ENCODE assay signal across 8 cellular contexts in the genomic region with DNA sequence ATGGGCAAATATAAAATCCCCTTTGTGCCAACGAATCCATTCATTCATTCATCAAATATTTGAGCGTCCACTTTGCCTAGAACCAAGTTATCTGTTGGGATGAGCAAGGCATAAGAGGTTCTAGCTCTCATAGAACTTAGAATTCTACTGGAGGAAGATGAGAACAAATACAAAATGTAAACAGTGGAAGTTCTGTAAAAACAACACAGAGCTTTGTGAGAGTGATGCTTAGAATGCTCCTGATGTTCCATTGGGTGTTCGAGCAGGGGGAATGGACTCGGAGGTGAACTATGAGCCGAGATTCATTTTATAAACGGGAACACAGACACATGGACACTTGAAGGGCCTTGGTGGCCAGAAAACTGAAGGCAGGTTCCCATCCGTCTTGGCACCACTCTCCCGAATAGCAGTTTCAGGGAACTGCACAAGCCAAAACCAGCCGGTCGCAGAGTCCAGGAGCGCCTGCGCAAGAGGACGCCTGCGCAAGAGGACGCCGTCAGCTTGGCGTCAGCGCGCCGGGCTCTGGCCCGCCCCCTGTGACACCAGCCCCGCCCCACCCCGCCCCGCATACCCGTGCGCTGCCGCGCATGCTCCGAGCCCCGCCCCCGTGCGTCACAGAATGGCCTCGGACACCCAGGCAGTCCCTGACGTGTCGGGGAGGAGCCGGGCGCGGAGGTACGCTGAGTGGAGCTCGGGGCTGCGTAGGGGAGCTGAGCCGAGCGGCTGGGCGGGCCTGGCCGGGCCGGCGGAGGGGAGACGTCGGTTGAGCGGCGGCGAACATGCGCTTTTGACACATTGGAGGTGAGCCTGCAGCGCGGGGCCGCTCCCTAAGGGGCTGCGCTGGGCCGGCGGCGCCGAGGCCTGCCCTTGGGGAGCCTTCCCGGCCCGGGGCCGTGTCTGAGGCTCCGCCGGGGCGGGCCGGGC. TPM values are rescaled to one million over a fixed set of nuclear protein-coding genes. Genes with fewer than 3 reads are reported as not detected.
DNase-seq lines count a peak whose midpoint lies in the region; ATAC-seq, FAIRE-seq and TF ChIP-seq lines count a peak whose summit lies in the region.

A gene with protein sequence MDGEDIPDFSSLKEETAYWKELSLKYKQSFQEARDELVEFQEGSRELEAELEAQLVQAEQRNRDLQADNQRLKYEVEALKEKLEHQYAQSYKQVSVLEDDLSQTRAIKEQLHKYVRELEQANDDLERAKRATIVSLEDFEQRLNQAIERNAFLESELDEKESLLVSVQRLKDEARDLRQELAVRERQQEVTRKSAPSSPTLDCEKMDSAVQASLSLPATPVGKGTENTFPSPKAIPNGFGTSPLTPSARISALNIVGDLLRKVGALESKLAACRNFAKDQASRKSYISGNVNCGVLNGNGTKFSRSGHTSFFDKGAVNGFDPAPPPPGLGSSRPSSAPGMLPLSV (plus strand): TSS at position 640 of the 924 bp plus-strand sequence. CDS start 8,388 bp downstream, outside the sequence.

- no peaks in the 10 kb centered on the region for H3K27me3 Mint-ChIP-seq in activated T-cell treated with anti-CD3 and anti-CD28 coated beads, Interleukin-2, amount 50 U/mL, for 72 hours (ENCODE audit: low read depth)

- peaks cover 26% of the 10 kb centered on the region; the same call in 1 of the 2 replicates for H3F3A ChIP-seq in GM23248 (ENCODE audit: insufficient read depth)

- H3K27ac ChIP-seq in DND-41 (ENCODE audit: low read length): peak within 1 kb of the TSS; percentile 91
- peak within 1 kb of the TSS; percentile 99 for H3K27ac ChIP-seq in GM23248
- peak within 1 kb of the TSS; percentile 67 for H3K27ac ChIP-seq in Karpas-422 (ENCODE audit: low read length)
- H3K27ac ChIP-seq in esophagus muscularis mucosa (replicated peaks in 1 of 4): peak within 1 kb of the TSS; percentile 100
- H3K27ac ChIP-seq in muscle layer of duodenum (ENCODE audit: low read length): peak within 1 kb of the TSS; percentile 98

- no peak for TF ChIP-seq CTCF in DND-41 (IDR thresholded peaks at IDR 0.05; ENCODE audit: borderline replicate concordance, extremely low read depth, low read length, poor library complexity, severe bottlenecking)
- no peak for TF ChIP-seq CTCF in esophagus muscularis mucosa (IDR thresholded peaks at IDR 0.05)

- peak within 1 kb of the TSS; percentile 95 for H3K4me3 Mint-ChIP-seq in activated T-cell treated with anti-CD3 and anti-CD28 coated beads, Interleukin-2, amount 50 U/mL, for 72 hours

- peak; percentile 98 for DNase-seq in DND-41
- peak; percentile 99 for DNase-seq in GM23248
- peak; percentile 99 for DNase-seq in Karpas-422
- peak; percentile 88 for DNase-seq in RCC 7860 (ENCODE audit: low spot score)
- peak; percentile 99 to 100 for DNase-seq in activated T-cell treated with anti-CD3 and anti-CD28 coated beads, Interleukin-2, amount 50 U/mL, for 72 hours
- DNase-seq in esophagus muscularis mucosa (ENCODE audit: extremely low spot score): peak; percentile 99
- DNase-seq in stimulated activated CD8-positive, alpha-beta memory T cell treated with anti-CD3 and anti-CD28 coated beads, Interleukin-7, amount 100 ng/mL, for 24 hours (ENCODE audit: low read depth): peak; percentile 99

- H3K9me3 Mint-ChIP-seq in activated T-cell treated with anti-CD3 and anti-CD28 coated beads, Interleukin-2, amount 50 U/mL, for 72 hours: no peaks in the 10 kb centered on the region

- peaks cover 47% of the 10 kb centered on the region for H3K79me2 ChIP-seq in DND-41 (ENCODE audit: insufficient read depth, low read length)
- H3K79me2 ChIP-seq in GM23248 (ENCODE audit: insufficient read depth): peaks cover 46% of the 10 kb centered on the region
- peaks cover 46% of the 10 kb centered on the region for H3K79me2 ChIP-seq in Karpas-422 (ENCODE audit: low read length)

- peaks cover 13% of the 10 kb centered on the region; the same call in 1 of the 2 replicates for H4K20me1 ChIP-seq in DND-41 (ENCODE audit: insufficient read depth, low read length)
- peaks cover 13% of the 10 kb centered on the region; the same call in 1 of the 2 replicates for H4K20me1 ChIP-seq in GM23248 (ENCODE audit: insufficient read depth)
- no peaks in the 10 kb centered on the region; the same call in 1 of the 2 replicates for H4K20me1 ChIP-seq in Karpas-422 (ENCODE audit: insufficient read depth, low read depth, low read length)

- TF ChIP-seq EP300 in esophagus muscularis mucosa (IDR thresholded peaks at IDR 0.05): no peak

- H3K9ac ChIP-seq in DND-41 (ENCODE audit: low read depth, low read length) (peak within 1 kb of the TSS; percentile 84), GM23248 (peak within 1 kb of the TSS; percentile 100), Karpas-422 (ENCODE audit: low read length) (peak within 1 kb of the TSS; percentile 99)

- TF ChIP-seq POLR2A in esophagus muscularis mucosa (IDR thresholded peaks at IDR 0.05; ENCODE audit: low read depth): peak; percentile 98

- in situ Hi-C loops in GM23248 (cut with MboI): no loop called here

- H3K36me3 ChIP-seq in DND-41 (ENCODE audit: insufficient read depth, low read length) (peaks cover 11% of the 10 kb centered on the region; the same call in 1 of the 2 replicates), GM23248 (ENCODE audit: low read depth) (peaks cover 11% of the 10 kb centered on the region), Karpas-422 (ENCODE audit: insufficient read depth, low read length) (peaks cover 5% of the 10 kb centered on the region; the same call in 1 of the 2 replicates), esophagus muscularis mucosa (peaks cover 0 to 19% (median 9%) of the 10 kb centered on the region in 4 donors), muscle layer of duodenum (ENCODE audit: control insufficient read depth in 1 of 2, insufficient read depth in 2 of 2, low read length in 2 of 2) (peaks cover 0 to 6% of the 10 kb centered on the region in 2 donors)

- no peak for FAIRE-seq in RCC 7860 (lab: Jason Lieb, UNC)

- H3K36me3 Mint-ChIP-seq in activated T-cell treated with anti-CD3 and anti-CD28 coated beads, Interleukin-2, amount 50 U/mL, for 72 hours (ENCODE audit: insufficient read depth in 2 of 2): peaks cover 2 to 4% of the 10 kb centered on the region in 2 donors

- intact Hi-C loops in esophagus muscularis mucosa (cut with DNase I): no loop called here

- ATAC-seq in DND-41 (ENCODE audit: insufficient read depth, low read depth): peak; percentile 96
- ATAC-seq in activated T-cell treated with anti-CD3 and anti-CD28 coated beads, Interleukin-2, amount 50 U/mL, for 72 hours (replicated peaks in 1 of 2): peak; percentile 98

- H3K27me3 ChIP-seq in DND-41 (ENCODE audit: insufficient read depth, low read length, poor library complexity) (no peaks in the 10 kb centered on the region), GM23248 (replicated peaks; ENCODE audit: insufficient read depth) (no peaks in the 10 kb centered on the region), Karpas-422 (ENCODE audit: low read length) (no peaks in the 10 kb centered on the region), esophagus muscularis mucosa (no peaks in the 10 kb centered on the region), muscle layer of duodenum (ENCODE audit: low read depth, low read length) (no peaks in the 10 kb centered on the region)

- peak within 1 kb of the TSS; percentile 85 to 95 for H3K4me3 ChIP-seq in DND-41 (ENCODE audit: low read depth in 1 of 2, low read length in 2 of 2)
- H3K4me3 ChIP-seq in GM23248: peak within 1 kb of the TSS; percentile 97
- peak within 1 kb of the TSS; percentile 86 for H3K4me3 ChIP-seq in Karpas-422 (ENCODE audit: low read length)
- peak within 1 kb of the TSS; percentile 86 to 98 (median 96) for H3K4me3 ChIP-seq in esophagus muscularis mucosa
- peak within 1 kb of the TSS; percentile 83 to 91 for H3K4me3 ChIP-seq in muscle layer of duodenum (ENCODE audit: low read depth in 1 of 2, low read length in 2 of 2)

- H3K9me2 ChIP-seq in GM23248 (ENCODE audit: insufficient read depth) (no peaks in the 10 kb centered on the region), Karpas-422 (replicated peaks; ENCODE audit: insufficient read depth, low read length) (no peaks in the 10 kb centered on the region)

- H3K9me3 ChIP-seq in DND-41 (ENCODE audit: insufficient read depth, low read length, severe bottlenecking) (no peaks in the 10 kb centered on the region), GM23248 (ENCODE audit: low read depth) (no peaks in the 10 kb centered on the region), Karpas-422 (ENCODE audit: low read length) (no peaks in the 10 kb centered on the region), esophagus muscularis mucosa (no peaks in the 10 kb centered on the region), muscle layer of duodenum (ENCODE audit: control insufficient read depth in 1 of 2, low read length in 2 of 2) (no peaks in the 10 kb centered on the region)

- peaks cover 38% of the 10 kb centered on the region for H3K4me1 Mint-ChIP-seq in activated T-cell treated with anti-CD3 and anti-CD28 coated beads, Interleukin-2, amount 50 U/mL, for 72 hours (ENCODE audit: low read depth)

- 4 to 6% methylated on average over 36 to 47 of the region's 68 CpGs for WGBS in GM23248 (ENCODE audit: low coverage in 1 of 2, low lambda C conversion rate in 2 of 2, missing lambda C conversion rate in 2 of 2), 2 experiments
- 12% methylated on average over 10 of the region's 68 CpGs for WGBS in esophagus muscularis mucosa

- peak within 1 kb of the TSS; percentile 92 for H3K27ac Mint-ChIP-seq in activated T-cell treated with anti-CD3 and anti-CD28 coated beads, Interleukin-2, amount 50 U/mL, for 72 hours

- H3K4me2 ChIP-seq in DND-41 (ENCODE audit: insufficient read depth, low read length) (peak within 1 kb of the TSS; percentile 99), GM23248 (ENCODE audit: unreplicated experiment) (peak within 1 kb of the TSS; percentile 100), Karpas-422 (ENCODE audit: low read depth, low read length, poor library complexity, severe bottlenecking) (peak within 1 kb of the TSS; percentile 94)

- H2AFZ ChIP-seq in DND-41 (ENCODE audit: low read depth, low read length) (peak within 1 kb of the TSS; percentile 100), GM23248 (peak within 1 kb of the TSS; percentile 94), Karpas-422 (ENCODE audit: low read length) (peak within 1 kb of the TSS; percentile 73)

- H3K4me1 ChIP-seq in DND-41 (ENCODE audit: insufficient read depth, low read length): peaks cover 22% of the 10 kb centered on the region
- peaks cover 29% of the 10 kb centered on the region for H3K4me1 ChIP-seq in GM23248 (ENCODE audit: insufficient read depth)
- peaks cover 11% of the 10 kb centered on the region for H3K4me1 ChIP-seq in Karpas-422 (ENCODE audit: low read length)
- peaks cover 29 to 45% (median 37%) of the 10 kb centered on the region in 4 donors for H3K4me1 ChIP-seq in esophagus muscularis mucosa
- H3K4me1 ChIP-seq in muscle layer of duodenum (ENCODE audit: control insufficient read depth in 1 of 2, insufficient read depth in 2 of 2, low read length in 2 of 2): peaks cover 0 to 9% of the 10 kb centered on the region in 2 donors

RNA-seq across cellular contexts. Expression of the gene that starts here (rescaled TPM):
- total RNA-seq in GM23248 (2014; rRNA removed; shearing (Covaris generic)): 74.9 and 76.4 TPM in 2 replicates
- 105 and 111 TPM in 2 replicates for polyA plus RNA-seq in GM23248 (2016; fragmentation: Nextera tagmentation; extraction: Ambion mirVana)
- total RNA-seq in Karpas-422 (2014; rRNA removed; shearing (Covaris generic); ENCODE audit: low replicate concordance): 26.0 and 48.6 TPM in 2 replicates
- 10 to 100 TPM; 65.1 to 74.2 TPM for total RNA-seq in activated T-cell treated with anti-CD3 and anti-CD28 coated beads, Interleukin-2, amount 50 U/mL, for 72 hours
- 10 to 100 TPM; 48.2 to 80.8 (median 55.5) TPM for total RNA-seq in esophagus muscularis mucosa

Comparison
In these comparisons a context has a peak if more than half of its experiments do, and no peak if none do; other contexts are left out.
1. Peak in every context shown above with its lines: DNase-seq, ATAC-seq, H3K4me3 ChIP-seq and H3K27ac ChIP-seq.